ENCODE assay signal across 24 cellular contexts in the genomic region with DNA sequence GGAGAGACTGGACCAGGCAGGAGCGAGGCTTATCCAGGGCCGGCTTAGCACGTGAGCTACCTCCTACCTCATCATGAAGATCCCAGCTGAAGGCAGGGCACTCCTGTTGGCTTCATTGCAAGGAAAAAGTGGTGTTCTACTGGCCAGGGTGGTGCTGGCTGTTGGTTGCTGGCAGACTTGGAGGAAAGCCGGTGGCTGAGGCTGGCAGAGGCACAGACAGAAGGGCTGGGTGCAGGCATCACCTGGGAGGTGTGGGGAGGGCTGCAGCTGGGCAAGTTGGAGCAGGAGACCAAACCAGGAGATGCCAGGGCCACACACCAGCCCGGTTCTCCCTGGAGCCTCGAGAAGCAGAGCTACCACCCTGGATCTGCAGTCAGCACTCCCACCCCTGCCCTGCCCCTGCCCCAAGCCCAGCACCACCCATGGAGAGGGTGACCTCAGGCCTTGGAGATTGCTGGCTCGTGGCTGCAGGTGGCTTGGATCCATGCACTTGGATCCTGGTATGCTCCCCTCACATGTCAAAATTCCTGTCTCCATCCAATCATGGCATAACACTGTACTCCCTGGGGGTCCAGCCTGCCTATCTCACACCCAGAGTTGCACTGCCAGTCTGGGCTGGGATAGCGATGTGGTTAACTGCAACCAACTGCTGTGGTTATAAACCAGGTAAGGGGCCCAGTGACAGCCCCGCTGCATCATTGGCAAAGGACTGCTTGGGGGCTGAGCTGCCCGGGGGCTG. TPM values are rescaled to one million over a fixed set of nuclear protein-coding genes. Genes with fewer than 3 reads are reported as not detected.
"Had no signal": no experiment of that assay in that cellular context is flagged by ENCODE, and none has a peak within 500 bp of the region (broad histone marks: within the 10 kb centered on the region; RNA-seq: fewer than 3 reads in every experiment).

No MANE protein-coding gene starts in this region.

- H3K4me1 Mint-ChIP-seq: central memory CD8-positive, alpha-beta T cell; memory B cell; stimulated activated naive B cell treated with anti-CD40 and anti-IgM and Interleukin-4, amounts not matched to agents 10 μg/mL and 1 μg/mL and 100 μg/mL, for 72 hours had no signal

- FAIRE-seq: endothelial cell of umbilical vein had no signal

- H3K9me3 ChIP-seq: left lung, tibial artery had no signal

- H3K27ac ChIP-seq: left lung, tibial artery had no signal

- H3K36me3 Mint-ChIP-seq: activated naive CD8-positive, alpha-beta T cell; memory B cell; natural killer cell; stimulated activated naive B cell treated with anti-CD40 and anti-IgM and Interleukin-4, amounts not matched to agents 10 μg/mL and 1 μg/mL and 100 μg/mL, for 72 hours had no signal

- ATAC-seq: left lung; natural killer cell; right cardiac atrium; stimulated activated naive B cell treated with anti-CD40 and anti-IgM and Interleukin-4, amounts not matched to agents 10 μg/mL and 1 μg/mL and 100 μg/mL, for 72 hours had no signal

- DNase-seq: activated CD4-positive, alpha-beta T cell treated with anti-CD3 and anti-CD28 coated beads, Interleukin-2, amount 10 ng/mL, durations not matched to agents 7 days and 5 days; activated CD4-positive, CD25-positive, alpha-beta regulatory T cell; activated gamma-delta T cell treated with Interleukin-2 at 50 U/mL for 16 hours; amniotic stem cell; cortex of kidney; effector CD4-positive, alpha-beta T cell; foreskin melanocyte; head of caudate nucleus; islet precursor cell; left lung; natural killer cell; right cardiac atrium; stimulated activated CD4-positive, alpha-beta T cell treated with anti-CD3 and anti-CD28 coated beads, Interleukin-15, amount 100 ng/mL, for 24 hours; stimulated activated CD4-positive, alpha-beta T cell treated with anti-CD3 and anti-CD28 coated beads, Interleukin-4, amount 100 ng/mL, for 1 hour; stimulated activated naive B cell treated with anti-CD40 and anti-IgM and Interleukin-4, amounts not matched to agents 10 μg/mL and 1 μg/mL and 100 μg/mL, for 72 hours; SW 1271; tibial artery had no signal

- H3K36me3 ChIP-seq: left lung, tibial artery had no signal

- H3K4me3 ChIP-seq: left lung, skin epidermis, tibial artery had no signal

- H3K4me3 Mint-ChIP-seq: activated CD4-positive, alpha-beta T cell treated with anti-CD3 and anti-CD28 coated beads, Interleukin-2, amount 10 ng/mL, durations not matched to agents 7 days and 5 days; activated naive CD8-positive, alpha-beta T cell; central memory CD8-positive, alpha-beta T cell; memory B cell; natural killer cell; stimulated activated naive B cell treated with anti-CD40 and anti-IgM and Interleukin-4, amounts not matched to agents 10 μg/mL and 1 μg/mL and 100 μg/mL, for 72 hours; T-helper 2 cell treated with Interferon-gamma antibody and Interleukin-4, amounts not matched to agents 5 μg/mL and 100 μg/mL, for 36 hours had no signal

- H3K27me3 ChIP-seq: tibial artery had no signal

- H3K9me3 Mint-ChIP-seq: activated CD4-positive, alpha-beta T cell treated with anti-CD3 and anti-CD28 coated beads, Interleukin-2, amount 10 ng/mL, durations not matched to agents 7 days and 5 days; central memory CD8-positive, alpha-beta T cell; memory B cell; natural killer cell; stimulated activated naive B cell treated with anti-CD40 and anti-IgM and Interleukin-4, amounts not matched to agents 10 μg/mL and 1 μg/mL and 100 μg/mL, for 72 hours; T-helper 2 cell treated with Interferon-gamma antibody and Interleukin-4, amounts not matched to agents 5 μg/mL and 100 μg/mL, for 36 hours had no signal

- H3K27me3 Mint-ChIP-seq: activated CD4-positive, alpha-beta T cell treated with anti-CD3 and anti-CD28 coated beads, Interleukin-2, amount 10 ng/mL, durations not matched to agents 7 days and 5 days; activated naive CD8-positive, alpha-beta T cell; memory B cell; stimulated activated naive B cell treated with anti-CD40 and anti-IgM and Interleukin-4, amounts not matched to agents 10 μg/mL and 1 μg/mL and 100 μg/mL, for 72 hours had no signal

- H3K27ac Mint-ChIP-seq: activated CD4-positive, alpha-beta T cell treated with anti-CD3 and anti-CD28 coated beads, Interleukin-2, amount 10 ng/mL, durations not matched to agents 7 days and 5 days; activated naive CD8-positive, alpha-beta T cell; memory B cell; natural killer cell; progenitor cell of endocrine pancreas; stimulated activated naive B cell treated with anti-CD40 and anti-IgM and Interleukin-4, amounts not matched to agents 10 μg/mL and 1 μg/mL and 100 μg/mL, for 72 hours; T-helper 2 cell treated with Interferon-gamma antibody and Interleukin-4, amounts not matched to agents 5 μg/mL and 100 μg/mL, for 36 hours had no signal

RNA-seq across cellular contexts. Expression of gene GLI2, which starts 49.7 kb away (rescaled TPM):
- total RNA-seq: natural killer cell had no signal
